Comparison of ENCODE assay signal across 8 cellular contexts in the genomic region with DNA sequence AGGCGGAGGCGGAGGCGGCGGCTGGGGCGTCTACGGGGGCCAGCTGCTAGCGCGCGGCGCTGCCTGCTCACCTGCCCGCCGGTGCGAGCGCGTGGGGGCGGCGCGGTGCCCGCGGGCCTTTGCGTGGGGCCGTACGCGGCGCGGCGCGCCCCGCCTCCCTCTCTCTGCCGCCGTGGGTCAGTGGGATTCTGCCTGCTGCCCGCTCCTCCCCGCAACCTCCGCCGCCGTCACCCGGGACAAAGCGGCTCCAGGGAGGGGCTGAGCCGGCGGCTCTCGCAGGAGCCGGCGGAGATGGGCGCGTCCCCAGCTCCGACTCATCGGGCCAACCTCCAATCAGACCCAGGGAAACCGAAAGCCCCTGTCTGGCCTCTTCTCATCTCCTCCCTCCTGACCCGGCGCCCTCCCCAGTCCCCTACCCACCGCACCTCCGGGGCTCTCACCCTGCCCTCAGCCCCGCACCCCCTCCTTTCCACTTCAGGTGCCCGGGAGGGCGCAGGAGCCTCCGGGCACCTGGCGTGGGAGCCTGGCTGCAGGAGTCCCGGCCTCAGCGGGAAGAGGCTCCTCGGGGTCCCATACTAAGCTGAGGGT. TPM values are rescaled to one million over a fixed set of nuclear protein-coding genes. Genes with fewer than 3 reads are reported as not detected.
DNase-seq lines count a peak whose midpoint lies in the region; ATAC-seq and TF ChIP-seq lines count a peak whose summit lies in the region.

A gene (minus strand): TSS at position 249 of the 588 bp plus-strand sequence.

- no peaks in the 10 kb centered on the region for H3K36me3 Mint-ChIP-seq in MCF 10A (ENCODE audit: insufficient read depth, unreplicated experiment)

- intact Hi-C loops in MCF 10A (cut with micrococcal nuclease), result loop anchor here (5.0 kb wide), 1 partner anchor 136 kb away; no protein-coding TSS in a partner anchor

- no TSS peak for BruUV-seq in MCF 10A (replicated peaks; lab: Mats Ljungman, UMichigan)

- peaks cover 96% of the 10 kb centered on the region for H3K27me3 Mint-ChIP-seq in MCF 10A (ENCODE audit: insufficient read depth, unreplicated experiment)

- peak; percentile 56 for ATAC-seq in HG03066 (IDR thresholded peaks at IDR 0.05; ENCODE audit: low read depth, unreplicated experiment)

- no peak within 1 kb of the TSS for H3K9ac ChIP-seq in iPS-15b (ENCODE audit: low read depth, low read length)

- no peak within 1 kb of the TSS for H3K27ac Mint-ChIP-seq in MCF 10A (ENCODE audit: low read depth, unreplicated experiment)

- TF ChIP-seq CTCF in MCF 10A (IDR thresholded peaks at IDR 0.05; ENCODE audit: unreplicated experiment), result no peak

- peaks cover 8% of the 10 kb centered on the region for H3K4me1 ChIP-seq in iPS-15b (ENCODE audit: control insufficient read depth, insufficient read depth, low read length)

- H3K4me3 ChIP-seq in iPS-15b (ENCODE audit: low read depth, low read length), result peak within 1 kb of the TSS; percentile 78

- DNase-seq in activated naive CD4-positive, alpha-beta T cell treated with Interleukin-2 at 50 U/mL for 16 hours, result peak; percentile 16
- no peak for DNase-seq in activated naive CD4-positive, alpha-beta T cell (lab: John Stamatoyannopoulos, UW)
- DNase-seq in RPMI8226, result peak; percentile 41
- DNase-seq in MCF 10A (ENCODE audit: unreplicated experiment), result peak; percentile 47
- DNase-seq in retina, result peak; percentile 90
- no peak for DNase-seq in NCI-H446 treated with DMSO at 0.1 percent for 48 hours (lab: John Stamatoyannopoulos, UW)

- peaks cover 11% of the 10 kb centered on the region for H3K4me1 Mint-ChIP-seq in MCF 10A (ENCODE audit: insufficient read depth, unreplicated experiment)

- CTCF ChIA-PET in MCF 10A (lab: Yijun Ruan, JAX), result interaction anchor here (1.4 kb wide), 1 partner anchor 71 kb away, joined by 5 read pairs; no protein-coding TSS in a partner anchor

- no peaks in the 10 kb centered on the region for H3K36me3 ChIP-seq in iPS-15b (ENCODE audit: control insufficient read depth, insufficient read depth, low read length)

- H3K9me3 Mint-ChIP-seq in MCF 10A (ENCODE audit: unreplicated experiment), result no peaks in the 10 kb centered on the region

- peak within 1 kb of the TSS; percentile 68 for H3K4me3 Mint-ChIP-seq in MCF 10A (ENCODE audit: unreplicated experiment)

- peaks cover 31% of the 10 kb centered on the region for H3K27me3 ChIP-seq in iPS-15b (ENCODE audit: control insufficient read depth, insufficient read depth, low read length)

- no peaks in the 10 kb centered on the region for H3K9me3 ChIP-seq in iPS-15b (ENCODE audit: control insufficient read depth, insufficient read depth, low read length)

- POLR2A ChIA-PET in MCF 10A (lab: Yijun Ruan, JAX), result interaction anchor here (0.6 kb wide), 2 partner anchors 18 to 302 kb away, joined by 3 to 5 read pairs; a partner anchor contains a TSS

RNA-seq across cellular contexts. Expression of the gene that starts here (rescaled TPM):
- total RNA-seq in MCF 10A (2022), result 0.09 TPM in 1 of 2 replicates, not detected in the other

Comparison
In these comparisons a context has a peak if more than half of its experiments do, and no peak if none do; other contexts are left out.
1. DNase-seq: peak in activated naive CD4-positive, alpha-beta T cell treated with Interleukin-2 at 50 U/mL for 16 hours (single experiment), RPMI8226 (single experiment) and retina (single experiment); none in activated naive CD4-positive, alpha-beta T cell (0 of 4) and NCI-H446 treated with DMSO at 0.1 percent for 48 hours (single experiment).
2. Peak in DNase-seq in MCF 10A; RNA of the gene not detected or under 1 TPM.